Comparison of ENCODE assay signal across 9 cellular contexts in genomic region chr9:124309665-124310064, GRCh38. TPM values are rescaled to one million over a fixed set of nuclear protein-coding genes. Genes with fewer than 3 reads are reported as not detected.
DNase-seq lines count a peak whose midpoint lies in the region; ATAC-seq, FAIRE-seq and TF ChIP-seq lines count a peak whose summit lies in the region.
"Had no signal": no experiment of that assay in that cellular context is flagged by ENCODE, and none has a peak within 500 bp of the region (broad histone marks: within the 10 kb centered on the region; RNA-seq: fewer than 3 reads in every experiment).

No MANE protein-coding gene starts in this region.

- H3K27ac ChIP-seq in foreskin keratinocyte, result no peak overlapping the region
- H3K27ac ChIP-seq in smooth muscle cell (ENCODE audit: low read depth), result peak overlapping the region; percentile 44
- H3K27ac ChIP-seq in neuronal stem cell (replicated peaks; ENCODE audit: low read length), result no peak overlapping the region

- H4K20me1 ChIP-seq in smooth muscle cell (ENCODE audit: low read depth), result peaks cover 93% of the 10 kb centered on the region

- peaks cover 5% of the 10 kb centered on the region for H3K79me1 ChIP-seq in neuronal stem cell (ENCODE audit: low read depth, low read length)

- H3K27ac Mint-ChIP-seq in activated T-helper 1 cell treated with anti-CD3 and anti-CD28 coated beads, Interleukin-12 subunit alpha, Interleukin-12 subunit beta, Interleukin-2, Interleukin-4 antibody, amounts not matched to agents 30 ng/mL and 10 ng/mL and 1 ng/mL, durations not matched to agents 14 hours and 24 hours and 36 hours, result no peak overlapping the region

- H3K9me3 ChIP-seq in smooth muscle cell (replicated peaks; ENCODE audit: low read depth) (no peaks in the 10 kb centered on the region), neuronal stem cell (replicated peaks in 1 of 2; ENCODE audit: control insufficient read depth in 2 of 2, insufficient read depth in 1 of 2, low read depth in 1 of 2, low read length in 2 of 2) (no peaks in the 10 kb centered on the region)

- no peak overlapping the region for H4K8ac ChIP-seq in neuronal stem cell (ENCODE audit: low read depth, low read length)

- no peak overlapping the region for H4K91ac ChIP-seq in neuronal stem cell (ENCODE audit: low read depth, low read length, poor library complexity)

- no peak overlapping the region for H2BK120ac ChIP-seq in neuronal stem cell (ENCODE audit: low read depth, low read length)

- H3K36me3 Mint-ChIP-seq in activated T-helper 1 cell treated with anti-CD3 and anti-CD28 coated beads, Interleukin-12 subunit alpha, Interleukin-12 subunit beta, Interleukin-2, Interleukin-4 antibody, amounts not matched to agents 30 ng/mL and 10 ng/mL and 1 ng/mL, durations not matched to agents 14 hours and 24 hours and 36 hours (ENCODE audit: low read depth), result no peaks in the 10 kb centered on the region

- H3K18ac ChIP-seq in neuronal stem cell (ENCODE audit: low read length), result no peak overlapping the region

- peak; percentile 98 for FAIRE-seq in H54 (lab: Jason Lieb, UNC)

- intact Hi-C loops in activated T-helper 1 cell treated with anti-CD3 and anti-CD28 coated beads, Interleukin-12 subunit alpha, Interleukin-12 subunit beta, Interleukin-2, Interleukin-4 antibody, amounts not matched to agents 30 ng/mL and 10 ng/mL and 1 ng/mL, durations not matched to agents 14 hours and 24 hours and 36 hours (cut with micrococcal nuclease), result no loop called here

- WGBS in smooth muscle cell (ENCODE audit: low lambda C conversion rate), result 48% methylated on average over 14 of the region's 14 CpGs
- WGBS in neuronal stem cell (ENCODE audit: extremely low coverage in 2 of 2, insufficient read length in 2 of 2, insufficient replicate concordance in 1 of 2), 2 donors, result no CpG with 5 or more reads among the region's 14 CpGs

- no peak overlapping the region for H2BK12ac ChIP-seq in neuronal stem cell (ENCODE audit: low read length)

- no peaks in the 10 kb centered on the region for H3F3A ChIP-seq in smooth muscle cell (ENCODE audit: low read depth)

- no peak overlapping the region for H2BK5ac ChIP-seq in neuronal stem cell (ENCODE audit: low read length)

- no peak overlapping the region for H2AK5ac ChIP-seq in neuronal stem cell (ENCODE audit: low read depth, low read length)

- peak; percentile 99 for DNase-seq in H54 (ENCODE audit: insufficient read length, low spot score)
- DNase-seq in T1000 (lab: John Stamatoyannopoulos, UW), result peak; percentile 79
- DNase-seq in foreskin keratinocyte, result peak; percentile 80 to 90
- no peak for DNase-seq in smooth muscle cell (lab: John Stamatoyannopoulos, UW; ENCODE audit: unreplicated experiment)
- DNase-seq in neuronal stem cell (ENCODE audit: low spot score), result no peak
- DNase-seq in activated T-helper 1 cell treated with anti-CD3 and anti-CD28 coated beads, Interleukin-12 subunit alpha, Interleukin-12 subunit beta, Interleukin-2, Interleukin-4 antibody, amounts not matched to agents 30 ng/mL and 10 ng/mL and 1 ng/mL, durations not matched to agents 14 hours and 24 hours and 36 hours (ENCODE audit: low spot score), result no peak
- DNase-seq in activated CD4-positive, alpha-beta T cell treated with anti-CD3 and anti-CD28 coated beads, Interleukin-2, amount 50 U/mL, for 1 hour, result no peak
- DNase-seq: activated naive CD4-positive, alpha-beta T cell had no signal

- H3K27me3 ChIP-seq in foreskin keratinocyte (no peaks in the 10 kb centered on the region), smooth muscle cell (ENCODE audit: low read depth) (no peaks in the 10 kb centered on the region), neuronal stem cell (ENCODE audit: control insufficient read depth in 3 of 3, insufficient read depth in 3 of 3, low read depth in 1 of 3, low read length in 3 of 3) (no peaks in the 10 kb centered on the region)

- H3K4me3 ChIP-seq in smooth muscle cell, result no peak overlapping the region
- no peak overlapping the region for H3K4me3 ChIP-seq in neuronal stem cell (ENCODE audit: low read length in 2 of 2)

- no peaks in the 10 kb centered on the region for H3K4me1 Mint-ChIP-seq in activated T-helper 1 cell treated with anti-CD3 and anti-CD28 coated beads, Interleukin-12 subunit alpha, Interleukin-12 subunit beta, Interleukin-2, Interleukin-4 antibody, amounts not matched to agents 30 ng/mL and 10 ng/mL and 1 ng/mL, durations not matched to agents 14 hours and 24 hours and 36 hours (ENCODE audit: low read depth)

- H3K4me1 ChIP-seq in foreskin keratinocyte (peaks cover 18% of the 10 kb centered on the region), smooth muscle cell (ENCODE audit: low read depth) (no peaks in the 10 kb centered on the region), neuronal stem cell (ENCODE audit: control insufficient read depth in 2 of 2, insufficient read depth in 1 of 2, low read depth in 1 of 2, low read length in 2 of 2) (peaks cover 0 to 7% of the 10 kb centered on the region in 2 donors)

- ATAC-seq in foreskin keratinocyte (peak; percentile 89), GM21825 (IDR thresholded peaks at IDR 0.05; ENCODE audit: unreplicated experiment) (no peak)

- no peaks in the 10 kb centered on the region for H3K9me3 Mint-ChIP-seq in activated T-helper 1 cell treated with anti-CD3 and anti-CD28 coated beads, Interleukin-12 subunit alpha, Interleukin-12 subunit beta, Interleukin-2, Interleukin-4 antibody, amounts not matched to agents 30 ng/mL and 10 ng/mL and 1 ng/mL, durations not matched to agents 14 hours and 24 hours and 36 hours

- no peak for TF ChIP-seq POLR2A in H54 (IDR thresholded peaks at IDR 0.05; ENCODE audit: low read depth, low read length)

- H3K79me2 ChIP-seq in smooth muscle cell (ENCODE audit: low read depth), result peaks cover 29% of the 10 kb centered on the region

- H3K36me3 ChIP-seq in smooth muscle cell (ENCODE audit: low read depth) (no peaks in the 10 kb centered on the region), neuronal stem cell (replicated peaks in 1 of 2; ENCODE audit: control insufficient read depth in 2 of 2, insufficient read depth in 2 of 2, low read length in 2 of 2) (peaks cover 20 to 82% of the 10 kb centered on the region in 2 donors)

- peaks cover 2% of the 10 kb centered on the region for H3K27me3 Mint-ChIP-seq in activated T-helper 1 cell treated with anti-CD3 and anti-CD28 coated beads, Interleukin-12 subunit alpha, Interleukin-12 subunit beta, Interleukin-2, Interleukin-4 antibody, amounts not matched to agents 30 ng/mL and 10 ng/mL and 1 ng/mL, durations not matched to agents 14 hours and 24 hours and 36 hours (ENCODE audit: insufficient read depth)

- no peak overlapping the region for H2BK15ac ChIP-seq in neuronal stem cell (ENCODE audit: low read length)

- no peak overlapping the region for H3K23ac ChIP-seq in neuronal stem cell (ENCODE audit: low read depth, low read length, poor library complexity)

- no peak overlapping the region for H2AFZ ChIP-seq in smooth muscle cell (ENCODE audit: low read depth)
- H2AFZ ChIP-seq in neuronal stem cell (ENCODE audit: low read length), result no peak overlapping the region

- TF ChIP-seq CTCF in foreskin keratinocyte (conservative IDR thresholded peaks at IDR 0.05) (no peak), smooth muscle cell (IDR thresholded peaks at IDR 0.05; ENCODE audit: borderline replicate concordance, insufficient read depth, poor library complexity, severe bottlenecking) (no peak)

- H3K9ac ChIP-seq in smooth muscle cell (ENCODE audit: low read depth) (no peak overlapping the region), neuronal stem cell (ENCODE audit: low read depth, low read length, poor library complexity) (no peak overlapping the region)

- no peak overlapping the region for H3K4me2 ChIP-seq in smooth muscle cell
- H3K4me2 ChIP-seq in neuronal stem cell (ENCODE audit: insufficient read depth, low read length, poor library complexity, severe bottlenecking), result no peak overlapping the region

- H3K4me3 Mint-ChIP-seq in activated T-helper 1 cell treated with anti-CD3 and anti-CD28 coated beads, Interleukin-12 subunit alpha, Interleukin-12 subunit beta, Interleukin-2, Interleukin-4 antibody, amounts not matched to agents 30 ng/mL and 10 ng/mL and 1 ng/mL, durations not matched to agents 14 hours and 24 hours and 36 hours, result no peak overlapping the region

- no peak overlapping the region for H3K14ac ChIP-seq in neuronal stem cell (ENCODE audit: low read length)

- no peak overlapping the region for H3K4ac ChIP-seq in neuronal stem cell (ENCODE audit: low read length)

RNA-seq across cellular contexts. Expression of gene NEK6, which starts 51.9 kb away (rescaled TPM):
- total RNA-seq in foreskin keratinocyte (28.4 and 30.3 TPM in 2 replicates), smooth muscle cell (41.5 and 45.9 TPM in 2 replicates)
- polyA plus RNA-seq in foreskin keratinocyte (29.7 and 30.5 TPM in 2 replicates), smooth muscle cell (67.6 and 108 TPM in 2 replicates)
- 43.4 TPM for polyA plus RNA-seq in neuronal stem cell (2013, experiment 1 of 2)
- polyA plus RNA-seq in neuronal stem cell (2013, experiment 2 of 2), result 43.4 TPM
- 17.4 and 21.0 TPM in 2 replicates for total RNA-seq in activated T-helper 1 cell treated with anti-CD3 and anti-CD28 coated beads, Interleukin-12 subunit alpha, Interleukin-12 subunit beta, Interleukin-2, Interleukin-4 antibody, amounts not matched to agents 30 ng/mL and 10 ng/mL and 1 ng/mL, durations not matched to agents 14 hours and 24 hours and 36 hours

Comparison
In these comparisons a context has a peak if more than half of its experiments do, and no peak if none do; other contexts are left out.
1. DNase-seq: peak in H54 (single experiment), T1000 (single experiment) and foreskin keratinocyte (2 of 2); none in smooth muscle cell (single experiment), neuronal stem cell (single experiment), activated T-helper 1 cell treated with anti-CD3 and anti-CD28 coated beads, Interleukin-12 subunit alpha, Interleukin-12 subunit beta, Interleukin-2, Interleukin-4 antibody, amounts not matched to agents 30 ng/mL and 10 ng/mL and 1 ng/mL, durations not matched to agents 14 hours and 24 hours and 36 hours (single experiment) and activated CD4-positive, alpha-beta T cell treated with anti-CD3 and anti-CD28 coated beads, Interleukin-2, amount 50 U/mL, for 1 hour (single experiment).